Comparison of ENCODE assay signal across 1 cellular context in the genomic region with DNA sequence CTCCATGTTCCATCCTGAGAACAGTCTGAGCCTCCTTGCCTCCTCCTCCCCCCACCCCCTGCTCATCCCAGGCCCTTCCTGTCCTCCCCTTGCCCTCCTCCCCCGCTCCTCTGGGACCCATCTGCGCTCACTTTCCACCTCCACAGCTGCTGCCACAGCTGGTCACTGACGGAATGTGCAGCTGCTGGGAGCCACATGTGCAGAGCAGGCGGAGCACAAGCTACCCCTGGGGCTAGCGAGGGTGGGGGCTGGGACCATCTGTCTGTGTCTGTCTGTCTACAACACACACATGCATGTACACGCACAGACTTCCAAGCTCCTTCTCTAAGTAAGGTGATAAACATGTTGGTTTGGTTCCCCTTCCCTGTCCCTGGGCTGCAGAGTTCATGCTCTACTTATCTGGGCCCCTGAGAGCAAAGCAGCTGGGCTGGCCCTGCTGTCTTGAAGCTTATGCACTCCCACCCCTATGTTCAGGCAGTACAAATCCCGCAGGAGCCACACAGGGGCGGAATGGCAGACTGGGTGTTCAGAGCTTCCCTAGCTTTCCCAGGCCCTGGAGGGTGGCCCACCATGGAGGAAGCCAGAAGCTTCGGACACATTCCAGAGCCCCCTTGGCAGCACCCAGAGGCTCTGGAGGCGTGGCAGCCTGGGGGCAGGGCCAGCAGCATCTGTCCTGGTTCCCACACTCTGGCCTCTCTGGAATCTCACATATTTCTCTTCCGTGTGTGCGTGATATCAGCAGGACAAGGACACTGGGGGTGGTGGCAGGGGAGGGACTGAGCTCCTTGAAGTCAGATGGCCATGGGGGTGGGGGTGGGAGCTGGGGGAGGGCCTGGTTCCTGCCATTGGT.
A peak's percentile ranks its signal among the peaks of the same experiment; 100 is the strongest.
TF ChIP-seq lines count a peak whose summit lies in the region.

No MANE protein-coding gene starts in this region.

TF ChIP-seq in GM12878, 131 proteins besides CTCF, POLR2A, EP300 and RAD21:
- TF ChIP-seq BMI1 (IDR thresholded peaks at IDR 0.05; ENCODE audit: borderline replicate concordance) (no peak), TCF3 (IDR thresholded peaks at IDR 0.05; ENCODE audit: borderline replicate concordance, insufficient read depth, low read depth, low read length) (peak; percentile 84; the same call in 1 of the 2 replicates), ZNF384 (IDR thresholded peaks at IDR 0.05; ENCODE audit: borderline replicate concordance, low read depth, low read length) (no peak), E2F8 (IDR thresholded peaks at IDR 0.05; ENCODE audit: low read depth, partially characterized antibody) (no peak), SRF (IDR thresholded peaks at IDR 0.05; ENCODE audit: low read depth in 2 of 2, low read length in 2 of 2) (no peak), RELB (IDR thresholded peaks at IDR 0.05; ENCODE audit: low read depth) (no peak), BHLHE40 (IDR thresholded peaks at IDR 0.05; ENCODE audit: borderline replicate concordance in 1 of 2, low read depth in 2 of 2, low read length in 1 of 2) (0 out of 4 replicates have a peak, but pooled peaks of 1 of the 2 experiments have one; percentile 16), EGR1 (IDR thresholded peaks at IDR 0.05; ENCODE audit: borderline replicate concordance in 1 of 2, low read depth in 2 of 2, low read length in 2 of 2) (no peak), IKZF2 (IDR thresholded peaks at IDR 0.05) (no peak), TCF12 (IDR thresholded peaks at IDR 0.05; ENCODE audit: low read depth, low read length) (peak; percentile 95), CEBPB (IDR thresholded peaks at IDR 0.05; ENCODE audit: borderline replicate concordance in 1 of 2, low read depth in 2 of 2, low read length in 2 of 2) (no peak)
- TF ChIP-seq, protein P1, sequence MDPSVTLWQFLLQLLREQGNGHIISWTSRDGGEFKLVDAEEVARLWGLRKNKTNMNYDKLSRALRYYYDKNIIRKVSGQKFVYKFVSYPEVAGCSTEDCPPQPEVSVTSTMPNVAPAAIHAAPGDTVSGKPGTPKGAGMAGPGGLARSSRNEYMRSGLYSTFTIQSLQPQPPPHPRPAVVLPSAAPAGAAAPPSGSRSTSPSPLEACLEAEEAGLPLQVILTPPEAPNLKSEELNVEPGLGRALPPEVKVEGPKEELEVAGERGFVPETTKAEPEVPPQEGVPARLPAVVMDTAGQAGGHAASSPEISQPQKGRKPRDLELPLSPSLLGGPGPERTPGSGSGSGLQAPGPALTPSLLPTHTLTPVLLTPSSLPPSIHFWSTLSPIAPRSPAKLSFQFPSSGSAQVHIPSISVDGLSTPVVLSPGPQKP (IDR thresholded peaks at IDR 0.05; ENCODE audit: low read depth, low read length), result no peak
